ENCODE assay signal across 20 cellular contexts in the genomic region with DNA sequence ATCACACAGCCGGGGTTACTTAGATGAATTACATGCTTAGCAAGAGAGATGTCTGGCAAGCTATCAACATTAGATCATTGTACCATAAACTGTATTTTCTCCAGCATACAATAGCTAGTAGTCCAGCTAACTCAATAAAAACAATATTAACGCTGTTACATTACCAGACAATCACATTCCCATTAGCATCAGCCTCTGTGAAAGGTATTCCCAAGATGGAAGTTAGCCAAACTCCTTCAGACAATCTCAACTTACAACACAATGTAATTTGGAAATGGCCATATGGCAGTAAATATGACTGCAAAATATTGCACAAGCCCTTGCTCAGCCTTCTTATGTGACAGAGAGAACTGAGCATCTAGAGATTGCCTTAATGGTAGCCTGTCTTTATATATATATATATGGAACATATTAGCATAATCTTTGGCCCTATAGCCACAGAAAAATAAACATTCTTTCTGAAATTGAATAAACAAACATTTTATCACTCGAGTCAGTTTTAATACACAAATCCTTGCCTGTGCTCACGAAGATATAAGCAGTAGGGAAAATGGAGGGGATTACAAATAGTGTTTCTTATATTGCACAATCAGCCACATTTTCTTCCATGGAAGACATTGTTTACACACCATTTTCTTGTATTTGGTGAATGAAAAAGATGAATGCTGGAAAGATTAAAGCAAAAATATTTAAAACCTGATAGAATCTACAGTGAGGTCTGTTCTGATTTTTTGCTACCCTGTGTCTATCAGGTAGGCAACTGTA.
DNase-seq lines count a peak whose midpoint lies in the region; ATAC-seq and TF ChIP-seq lines count a peak whose summit lies in the region.
"Had no signal": no experiment of that assay in that cellular context is flagged by ENCODE, and none has a peak within 500 bp of the region (broad histone marks: within the 10 kb centered on the region; RNA-seq: fewer than 3 reads in every experiment).

No MANE protein-coding gene starts in this region.

- no peak overlapping the region for H3K4me3 ChIP-seq in fibroblast of mammary gland (ENCODE audit: control insufficient read depth, low read depth, low read length)
- H3K4me3 ChIP-seq: BLaER1, prostate gland, tibial nerve had no signal

- no peak for TF ChIP-seq CTCF in fibroblast of mammary gland (conservative IDR thresholded peaks at IDR 0.05; ENCODE audit: control insufficient read depth, insufficient read depth, low read depth, low read length)

- peak; percentile 62 for DNase-seq in NCI-H1092 (lab: John Stamatoyannopoulos, UW)
- peak; percentile 96 for DNase-seq in NCI-H69 (lab: John Stamatoyannopoulos, UW)
- peak; percentile 29 for DNase-seq in fibroblast of mammary gland (ENCODE audit: low read depth)
- peak; percentile 22 for DNase-seq in stromal cell of bone marrow (ENCODE audit: low read depth)
- no peak for DNase-seq in NCI-H526 treated with DMSO at 0.1 percent for 48 hours (lab: John Stamatoyannopoulos, UW)
- DNase-seq in mesenteric fat pad (ENCODE audit: low spot score), result no peak
- DNase-seq: activated CD4-positive, alpha-beta T cell treated with anti-CD3 and anti-CD28 coated beads for 36 hours; activated naive CD4-positive, alpha-beta T cell treated with anti-CD3 and anti-CD28 coated beads, Interleukin-2, amount 10 ng/mL, durations not matched to agents 7 days and 5 days; central memory CD4-positive, alpha-beta T cell; effector memory CD4-positive, alpha-beta T cell; naive B cell; NCI-H1048; SIG-M5; T-helper 9 cell had no signal

- ATAC-seq in GM21515 (IDR thresholded peaks at IDR 0.05; ENCODE audit: unreplicated experiment), result no peak
- ATAC-seq: activated CD4-positive, alpha-beta T cell treated with anti-CD3 and anti-CD28 coated beads for 36 hours; HCT116; stimulated activated effector memory CD8-positive, alpha-beta T cell treated with anti-CD3 and anti-CD28 coated beads, Interleukin-12 subunit alpha, Interleukin-12 subunit beta, amount 100 ng/mL, for 72 hours had no signal

Comparison
In these comparisons a context has a peak if more than half of its experiments do, and no peak if none do; other contexts are left out.
1. DNase-seq: peak in NCI-H1092 (single experiment), NCI-H69 (single experiment), fibroblast of mammary gland (single experiment) and stromal cell of bone marrow (single experiment); none in NCI-H526 treated with DMSO at 0.1 percent for 48 hours (single experiment) and mesenteric fat pad (single experiment).